In genomic region chr20:34514897-34515483, GRCh38 we compare ENCODE assay signal across 8 cellular contexts. TPM values are rescaled to one million over a fixed set of nuclear protein-coding genes. Genes with fewer than 3 reads are reported as not detected.
DNase-seq lines count a peak whose midpoint lies in the region; ATAC-seq, FAIRE-seq and TF ChIP-seq lines count a peak whose summit lies in the region.

No MANE protein-coding gene starts in this region.

- H3K9me3 ChIP-seq in astrocyte (ENCODE audit: insufficient read depth, low read depth, low read length): no peaks in the 10 kb centered on the region
- no peaks in the 10 kb centered on the region for H3K9me3 ChIP-seq in right lobe of liver
- H3K9me3 ChIP-seq in transverse colon: no peaks in the 10 kb centered on the region

- FAIRE-seq in astrocyte (lab: Jason Lieb, UNC): no peak

- in situ Hi-C loops in transverse colon (cut with MboI; ENCODE audit: low pct_ligation_motif_present in 1 of 4, low pct_unique_long_range_greater_than_20kb in 1 of 4, low sequenced_read_pairs in 3 of 4): loop anchor here in 2 of 4 donors (25.0 kb wide), 1 partner anchor 203 kb away; the partner anchor contains the start of gene AHCY (in 2 of the 2)

- H3K4me1 Mint-ChIP-seq in activated T-cell treated with anti-CD3 and anti-CD28 coated beads, Interleukin-2, amount 50 U/mL, for 4 hours (ENCODE audit: low read depth): peaks cover 39% of the 10 kb centered on the region
- H3K4me1 Mint-ChIP-seq in astrocyte (ENCODE audit: low read depth, unreplicated experiment): peaks cover 9% of the 10 kb centered on the region

- peak in 1 of 2 donors; percentile 3 for ATAC-seq in activated T-cell treated with anti-CD3 and anti-CD28 coated beads, Interleukin-2, amount 50 U/mL, for 4 hours
- ATAC-seq in right lobe of liver (peak in 2 of 4 donors; percentile 3 to 7), GM18868 (IDR thresholded peaks at IDR 0.05; ENCODE audit: unreplicated experiment) (no peak)

- peak overlapping the region; percentile 97 for H3K27ac Mint-ChIP-seq in astrocyte (ENCODE audit: unreplicated experiment)

- no peak for TF ChIP-seq POLR2A in right lobe of liver (IDR thresholded peaks at IDR 0.05)
- no peak for TF ChIP-seq POLR2A in transverse colon (IDR thresholded peaks at IDR 0.05)

- H3K36me3 Mint-ChIP-seq in activated T-cell treated with anti-CD3 and anti-CD28 coated beads, Interleukin-2, amount 50 U/mL, for 4 hours (ENCODE audit: insufficient read depth): peaks cover 2% of the 10 kb centered on the region
- H3K36me3 Mint-ChIP-seq in astrocyte (ENCODE audit: low read depth, unreplicated experiment): peaks cover 14% of the 10 kb centered on the region

- H3K27me3 ChIP-seq in astrocyte (ENCODE audit: insufficient read depth, low read length) (no peaks in the 10 kb centered on the region), right lobe of liver (no peaks in the 10 kb centered on the region), transverse colon (no peaks in the 10 kb centered on the region)

- 18% methylated on average over 19 of the region's 19 CpGs for WGBS in right lobe of liver (ENCODE audit: insufficient coverage, low coverage, low lambda C conversion rate, missing lambda C conversion rate)
- WGBS in transverse colon (ENCODE audit: low coverage in 1 of 2), 2 donors: 24 to 38% methylated on average over 8 to 19 of the region's 19 CpGs

- peaks cover 36% of the 10 kb centered on the region for H3K79me2 ChIP-seq in astrocyte (ENCODE audit: insufficient read depth, low read length)

- H3K27me3 Mint-ChIP-seq in activated T-cell treated with anti-CD3 and anti-CD28 coated beads, Interleukin-2, amount 50 U/mL, for 4 hours (ENCODE audit: low read depth): no peaks in the 10 kb centered on the region
- no peaks in the 10 kb centered on the region for H3K27me3 Mint-ChIP-seq in astrocyte (ENCODE audit: low read depth, unreplicated experiment)

- H3K4me3 ChIP-seq in astrocyte (ENCODE audit: insufficient read depth, low read depth, low read length) (peak overlapping the region; percentile 92), right lobe of liver (peak overlapping the region; percentile 84 to 96 (median 91)), transverse colon (peak overlapping the region; percentile 27 to 79 (median 65))

- intact Hi-C loops in right lobe of liver (cut with DNase I): no loop called here
- intact Hi-C loops in transverse colon (cut with DNase I; ENCODE audit: low total_unique reads): no loop called here

- TF ChIP-seq EP300 in transverse colon (IDR thresholded peaks at IDR 0.05; ENCODE audit: low read depth): no peak

- no peak for DNase-seq in activated T-cell treated with anti-CD3 and anti-CD28 coated beads, Interleukin-2, amount 50 U/mL, for 4 hours
- DNase-seq in activated T-cell treated with anti-CD3 and anti-CD28 coated beads for 4 hours: no peak
- DNase-seq in astrocyte (ENCODE audit: low read depth): no peak
- no peak for DNase-seq in right lobe of liver
- DNase-seq in transverse colon: no peak
- no peak for DNase-seq in inferior parietal cortex (ENCODE audit: extremely low spot score)
- no peak for DNase-seq in NCI-H1417 treated with DMSO at 0.1 percent for 48 hours (lab: John Stamatoyannopoulos, UW)

- peak overlapping the region; percentile 98 for H3K4me3 Mint-ChIP-seq in activated T-cell treated with anti-CD3 and anti-CD28 coated beads, Interleukin-2, amount 50 U/mL, for 4 hours
- H3K4me3 Mint-ChIP-seq in astrocyte (ENCODE audit: unreplicated experiment): peak overlapping the region; percentile 94

- peaks cover 27% of the 10 kb centered on the region for H4K20me1 ChIP-seq in astrocyte (ENCODE audit: insufficient read depth, low read length)

- no peaks in the 10 kb centered on the region for H3K9me3 Mint-ChIP-seq in activated T-cell treated with anti-CD3 and anti-CD28 coated beads, Interleukin-2, amount 50 U/mL, for 4 hours
- H3K9me3 Mint-ChIP-seq in astrocyte (ENCODE audit: unreplicated experiment): no peaks in the 10 kb centered on the region

- H3K9ac ChIP-seq in astrocyte (ENCODE audit: low read length): peak overlapping the region; percentile 93

- H3K36me3 ChIP-seq in astrocyte (ENCODE audit: insufficient read depth, low read length) (peaks cover 8% of the 10 kb centered on the region), right lobe of liver (peaks cover 0 to 8% (median 2%) of the 10 kb centered on the region in 4 donors), transverse colon (no peaks in the 10 kb centered on the region)

- H2AFZ ChIP-seq in astrocyte (ENCODE audit: low read depth, low read length): no peak overlapping the region

- H3K27ac ChIP-seq in astrocyte (ENCODE audit: low read depth, low read length) (peak overlapping the region; percentile 89), right lobe of liver (peak overlapping the region; percentile 84 to 96 (median 86)), transverse colon (peak overlapping the region; percentile 92 to 95 (median 94))

- H3K4me1 ChIP-seq in astrocyte (ENCODE audit: insufficient read depth, low read length) (peaks cover 19% of the 10 kb centered on the region), right lobe of liver (peaks cover 0 to 53% (median 5%) of the 10 kb centered on the region in 4 donors), transverse colon (peaks cover 6 to 38% (median 24%) of the 10 kb centered on the region in 4 donors)

- TF ChIP-seq CTCF in astrocyte (IDR thresholded peaks at IDR 0.05; ENCODE audit: insufficient read depth, low read depth, low read length): no peak
- TF ChIP-seq CTCF in right lobe of liver (IDR thresholded peaks at IDR 0.05): no peak
- no peak for TF ChIP-seq CTCF in transverse colon (IDR thresholded peaks at IDR 0.05)

- H3K4me2 ChIP-seq in astrocyte (ENCODE audit: low read length): peak overlapping the region; percentile 91

RNA-seq across cellular contexts. Expression of gene DYNLRB1, which starts 1.2 kb away (rescaled TPM):
- total RNA-seq in activated T-cell treated with anti-CD3 and anti-CD28 coated beads, Interleukin-2, amount 50 U/mL, for 4 hours: 100 to 1,000 TPM; 103 to 116 (median 112) TPM
- total RNA-seq in astrocyte (112 and 118 TPM in 2 replicates), right lobe of liver (10 to 100 TPM; 34.8 to 84.3 (median 42.7) TPM), transverse colon (100 to 1,000 TPM in 3 of 4 donors, 10 to 100 TPM in 1; 80.8 to 178 (median 120) TPM)

RNA-seq across cellular contexts. Expression of gene MAP1LC3A, which starts 43.5 kb away (rescaled TPM):
- 1 to 10 TPM in 2 of 3 donors, under 1 TPM in 1; 0.55 to 1.3 (median 1.2) TPM for total RNA-seq in activated T-cell treated with anti-CD3 and anti-CD28 coated beads, Interleukin-2, amount 50 U/mL, for 4 hours
- 48.9 and 52.3 TPM in 2 replicates for total RNA-seq in astrocyte
- 10 to 100 TPM; 14.4 to 39.6 (median 26.3) TPM for total RNA-seq in right lobe of liver
- 100 to 1,000 TPM in 2 of 4 donors, 10 to 100 TPM in 2; 41.8 to 166 (median 98.3) TPM for total RNA-seq in transverse colon

Comparison
In these comparisons a context has a peak if more than half of its experiments do, and no peak if none do; other contexts are left out.
1. RNA of gene MAP1LC3A, which starts 43.5 kb away (total RNA-seq): 41.8 to 166 TPM in transverse colon, 48.9 to 52.3 TPM in astrocyte and 14.4 to 39.6 TPM in right lobe of liver; 0.55 to 1.3 TPM in activated T-cell treated with anti-CD3 and anti-CD28 coated beads, Interleukin-2, amount 50 U/mL, for 4 hours; every median in the first group is over 4 times any median in the second.
2. Peak in every context shown above with its lines, with median percentiles within 50 percentile points of each other: H3K27ac ChIP-seq and H3K4me3 ChIP-seq.